Comparison of ENCODE assay signal across 12 cellular contexts in the genomic region with DNA sequence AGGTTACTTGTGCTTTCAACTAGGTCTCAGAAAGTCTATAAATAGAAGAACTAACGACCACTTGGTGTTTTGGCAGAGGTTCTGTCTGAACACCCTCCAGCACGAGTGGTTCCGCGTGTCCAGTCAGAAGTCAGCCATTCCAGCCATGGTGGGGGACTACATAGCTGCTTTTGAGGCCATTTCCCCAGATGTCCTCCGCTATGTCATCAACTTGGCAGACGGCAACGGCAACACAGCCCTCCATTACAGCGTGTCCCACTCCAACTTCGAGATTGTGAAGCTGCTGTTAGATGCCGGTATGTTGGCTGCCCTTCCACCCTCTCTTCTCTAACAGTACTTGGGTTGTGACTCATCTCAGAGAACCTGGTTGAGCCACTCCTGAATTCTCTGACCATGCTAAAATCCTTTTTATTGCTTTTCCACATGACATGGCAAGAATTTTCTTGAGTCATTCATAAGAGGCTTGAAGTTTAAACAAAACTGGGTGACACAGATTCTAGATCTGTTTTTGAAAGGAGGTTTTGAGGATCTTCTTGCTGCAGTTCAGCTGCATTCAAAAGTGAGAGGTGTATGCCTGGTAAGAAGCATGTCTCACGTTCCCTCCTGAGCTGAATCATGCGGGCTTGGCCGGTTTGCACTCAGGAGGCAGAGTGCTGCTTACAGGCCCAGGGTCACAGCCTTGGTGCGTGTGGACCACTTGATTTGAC.
DNase-seq lines count a peak whose midpoint lies in the region; ATAC-seq, FAIRE-seq and TF ChIP-seq lines count a peak whose summit lies in the region.
"Had no signal": no experiment of that assay in that cellular context is flagged by ENCODE, and none has a peak within 500 bp of the region (broad histone marks: within the 10 kb centered on the region; RNA-seq: fewer than 3 reads in every experiment).

No MANE protein-coding gene starts in this region.

- CTCF ChIA-PET in endothelial cell of umbilical vein (lab: Charles Lee): interaction anchor here (1.0 to 1.2 kb wide), 3 partner anchors 43 to 54 kb away, joined by 3 to 4 read pairs (median 4); no protein-coding TSS in a partner anchor

- FAIRE-seq in endothelial cell of umbilical vein (lab: Jason Lieb, UNC): no peak

- no peaks in the 10 kb centered on the region for H3K27me3 Mint-ChIP-seq in activated T-cell treated with anti-CD3 and anti-CD28 coated beads, Interleukin-2, amount 50 U/mL, for 24 hours
- peaks cover 0 to 3% (median 3%) of the 10 kb centered on the region in 3 donors for H3K27me3 Mint-ChIP-seq in CD14-positive monocyte (ENCODE audit: low read depth in 3 of 3)
- H3K27me3 Mint-ChIP-seq: B cell, T-cell had no signal

- H3K9me3 ChIP-seq in endothelial cell of umbilical vein (replicated peaks; ENCODE audit: control insufficient read depth, insufficient read depth, low read length): no peaks in the 10 kb centered on the region
- H3K9me3 ChIP-seq in mucosa of descending colon: no peaks in the 10 kb centered on the region

- H3K9ac ChIP-seq in endothelial cell of umbilical vein (replicated peaks; ENCODE audit: extremely low read depth, insufficient read depth, low read length): no peak overlapping the region

- peaks cover 42% of the 10 kb centered on the region in 2 experiments for H3K36me3 ChIP-seq in endothelial cell of umbilical vein (ENCODE audit: control insufficient read depth in 2 of 2, extremely low read depth in 1 of 2, insufficient read depth in 2 of 2, low read length in 2 of 2)
- no peaks in the 10 kb centered on the region for H3K36me3 ChIP-seq in mucosa of descending colon (ENCODE audit: low read depth)

- POLR2A ChIA-PET in endothelial cell of umbilical vein (lab: Charles Lee): interaction anchor here (0.7 kb wide), 1 partner anchor 42 kb away, joined by 4 read pairs; no protein-coding TSS in a partner anchor

- peak; percentile 70 for ATAC-seq in mucosa of descending colon
- ATAC-seq: T-cell had no signal

- dilution Hi-C loops in endothelial cell of umbilical vein (cut with MboI; ENCODE audit: extremely low pct_ligation_motif_present, low sequenced_read_pairs): no loop called here

- H3K9me1 ChIP-seq in endothelial cell of umbilical vein (replicated peaks; ENCODE audit: control insufficient read depth, extremely low read depth, insufficient read depth, low read length): no peaks in the 10 kb centered on the region

- no peaks in the 10 kb centered on the region for H3K9me3 Mint-ChIP-seq in activated T-cell treated with anti-CD3 and anti-CD28 coated beads, Interleukin-2, amount 50 U/mL, for 24 hours
- no peaks in the 10 kb centered on the region for H3K9me3 Mint-ChIP-seq in CD14-positive monocyte
- H3K9me3 Mint-ChIP-seq: nephron progenitor cell, T-cell had no signal

- H3K27ac ChIP-seq in endothelial cell of umbilical vein (ENCODE audit: insufficient read depth, low read depth, low read length): peak overlapping the region; percentile 15

- H2AFZ ChIP-seq in endothelial cell of umbilical vein (ENCODE audit: low read depth, low read length): no peak overlapping the region

- H3K4me3 ChIP-seq in endothelial cell of umbilical vein (replicated peaks in 1 of 3; ENCODE audit: insufficient read depth in 1 of 3, low read depth in 1 of 3, low read length in 3 of 3): no peak overlapping the region
- no peak overlapping the region for H3K4me3 ChIP-seq in mucosa of descending colon

- H4K20me1 ChIP-seq in endothelial cell of umbilical vein (replicated peaks; ENCODE audit: control insufficient read depth, extremely low read depth, insufficient read depth, low read length): no peaks in the 10 kb centered on the region

- TF ChIP-seq CTCF in endothelial cell of umbilical vein (IDR thresholded peaks at IDR 0.05; ENCODE audit: extremely low read depth in 1 of 2, insufficient read depth in 1 of 2, low read depth in 1 of 2, low read length in 2 of 2) (no peak), mucosa of descending colon (IDR thresholded peaks at IDR 0.05) (no peak), CD14-positive monocyte (IDR thresholded peaks at IDR 0.05) (no peak)

- BruUV-seq in endothelial cell of umbilical vein (replicated peaks; lab: Mats Ljungman, UMichigan): no TSS peak

- intact Hi-C loops in endothelial cell of umbilical vein (cut with micrococcal nuclease) (no loop called here), mucosa of descending colon (cut with DNase I, micrococcal nuclease) (no loop called here), CD14-positive monocyte (cut with micrococcal nuclease) (no loop called here)

- no peak overlapping the region for H3K4me2 ChIP-seq in endothelial cell of umbilical vein (ENCODE audit: insufficient read depth, low read length)

- H3K4me1 ChIP-seq in endothelial cell of umbilical vein (ENCODE audit: control insufficient read depth, extremely low read depth, insufficient read depth, low read length): peaks cover 12% of the 10 kb centered on the region
- H3K4me1 ChIP-seq in mucosa of descending colon (ENCODE audit: low read depth): no peaks in the 10 kb centered on the region

- no peaks in the 10 kb centered on the region for H3K27me3 ChIP-seq in endothelial cell of umbilical vein (ENCODE audit: control insufficient read depth in 2 of 2, insufficient read depth in 2 of 2, low read length in 2 of 2)

- no peaks in the 10 kb centered on the region for H3K36me3 Mint-ChIP-seq in activated T-cell treated with anti-CD3 and anti-CD28 coated beads, Interleukin-2, amount 50 U/mL, for 24 hours (ENCODE audit: low read depth)
- no peaks in the 10 kb centered on the region for H3K36me3 Mint-ChIP-seq in CD14-positive monocyte

- no peak overlapping the region for H3K4me3 Mint-ChIP-seq in activated T-cell treated with anti-CD3 and anti-CD28 coated beads, Interleukin-2, amount 50 U/mL, for 24 hours
- H3K4me3 Mint-ChIP-seq in CD14-positive monocyte: no peak overlapping the region
- H3K4me3 Mint-ChIP-seq: B cell, nephron progenitor cell, T-cell had no signal

- peak; percentile 35 for DNase-seq in SIG-M5 treated with dmso at 0.1 percent for 504 hours (lab: John Stamatoyannopoulos, UW; ENCODE audit: unreplicated experiment)
- no peak for DNase-seq in SIG-M5 (lab: John Stamatoyannopoulos, UW)
- no peak for DNase-seq in endothelial cell of umbilical vein (ENCODE audit: low read depth, low spot score)
- no peak for DNase-seq in mucosa of descending colon
- DNase-seq in MV-4-11 (lab: John Stamatoyannopoulos, UW): no peak
- DNase-seq in activated T-cell treated with anti-CD3 and anti-CD28 coated beads, Interleukin-2, amount 50 U/mL, for 24 hours: no peak
- no peak for DNase-seq in CD14-positive monocyte (ENCODE audit: low spot score)
- no peak for DNase-seq in DMS114 treated with DMSO at 0.1 percent for 48 hours (lab: John Stamatoyannopoulos, UW; ENCODE audit: unreplicated experiment)
- DNase-seq: nephron progenitor cell; stimulated activated naive CD4-positive, alpha-beta T cell; T-cell had no signal

- H3K27ac Mint-ChIP-seq in activated T-cell treated with anti-CD3 and anti-CD28 coated beads, Interleukin-2, amount 50 U/mL, for 24 hours: no peak overlapping the region
- no peak overlapping the region for H3K27ac Mint-ChIP-seq in CD14-positive monocyte
- H3K27ac Mint-ChIP-seq: B cell, nephron progenitor cell, T-cell had no signal

- no peak for TF ChIP-seq POLR2A in endothelial cell of umbilical vein (IDR thresholded peaks at IDR 0.05; ENCODE audit: low read depth, low read length)

- H3K4me1 Mint-ChIP-seq in activated T-cell treated with anti-CD3 and anti-CD28 coated beads, Interleukin-2, amount 50 U/mL, for 24 hours (ENCODE audit: low read depth): no peaks in the 10 kb centered on the region
- H3K4me1 Mint-ChIP-seq in CD14-positive monocyte: no peaks in the 10 kb centered on the region
- H3K4me1 Mint-ChIP-seq: B cell, nephron progenitor cell, T-cell had no signal

- H3K79me2 ChIP-seq in endothelial cell of umbilical vein (ENCODE audit: control insufficient read depth, insufficient read depth, low read length): no peaks in the 10 kb centered on the region

TF ChIP-seq in endothelial cell of umbilical vein, 7 proteins besides CTCF, POLR2A, EP300 and RAD21:
- no peak for TF ChIP-seq JUN (IDR thresholded peaks at IDR 0.05; ENCODE audit: borderline replicate concordance, insufficient read depth, insufficient read length, low read depth)
- no peak for TF ChIP-seq FOS (IDR thresholded peaks at IDR 0.05; ENCODE audit: borderline replicate concordance, insufficient read depth, low read length)
- no peak for TF ChIP-seq GATA2 (IDR thresholded peaks at IDR 0.05; ENCODE audit: insufficient read depth, insufficient read length, low read depth, low read length)
